In the genomic region with DNA sequence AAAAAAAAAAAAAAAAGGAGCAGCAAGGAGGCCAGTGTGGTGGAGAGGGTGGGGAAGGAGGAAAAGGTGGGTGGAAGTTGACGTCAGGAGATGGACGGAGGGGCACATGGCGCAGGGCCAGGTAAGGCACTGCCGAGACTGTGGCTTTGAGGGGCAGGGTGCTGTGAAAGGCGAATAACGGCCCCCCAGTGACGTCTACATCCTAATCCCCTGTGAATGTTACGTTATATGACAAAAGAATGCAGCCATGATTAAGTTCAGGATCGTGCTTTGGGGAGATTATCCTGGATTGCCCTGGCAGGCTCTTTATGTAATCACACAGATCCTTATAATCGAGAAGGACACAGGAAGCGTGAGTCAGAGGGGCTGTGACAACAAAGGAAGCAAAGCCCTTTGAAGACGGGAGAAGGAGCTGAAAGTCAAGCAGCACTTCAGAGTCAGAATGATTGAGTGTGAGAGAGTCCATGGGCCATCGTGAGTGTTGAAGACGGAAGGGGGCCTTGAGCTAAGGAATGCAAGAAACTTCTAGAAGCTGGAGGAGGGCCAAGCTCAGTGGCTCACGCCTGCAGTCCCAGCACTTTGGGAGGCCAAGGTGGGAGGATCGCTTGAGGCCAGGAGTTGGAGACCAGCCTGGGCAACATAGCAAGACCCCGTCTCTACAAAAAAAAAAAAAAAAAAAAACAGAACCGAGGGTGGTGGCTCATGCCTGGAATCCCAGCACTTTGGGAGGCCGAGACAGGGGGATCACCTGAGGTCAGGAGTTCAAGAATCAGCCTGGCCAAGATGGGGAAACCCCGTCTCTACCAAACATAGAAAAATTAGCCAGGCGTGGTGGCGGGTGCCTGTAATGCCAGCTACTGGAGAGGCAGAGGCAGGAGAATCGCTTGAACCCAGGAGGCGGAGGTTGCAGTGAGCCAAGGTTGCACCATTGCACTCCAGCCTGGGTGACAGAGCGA, we compare ENCODE assay signal across 8 cellular contexts. TPM values are rescaled to one million over a fixed set of nuclear protein-coding genes. Genes with fewer than 3 reads are reported as not detected.
A peak's percentile ranks its signal among the peaks of the same experiment; 100 is the strongest.
DNase-seq lines count a peak whose midpoint lies in the region; ATAC-seq, FAIRE-seq and TF ChIP-seq lines count a peak whose summit lies in the region.

No MANE protein-coding gene starts in this region.

- FAIRE-seq in HTR-8/SVneo (lab: Jason Lieb, UNC): no peak

- POLR2A ChIA-PET in A673 (lab: Charles Lee; ENCODE audit: low non-redundant PET): no interaction called here

- H3K27ac ChIP-seq in A673 (ENCODE audit: low read depth, low read length, poor library complexity, severe bottlenecking) (peak overlapping the region; percentile 52), right lobe of liver (no peak overlapping the region)

- TF ChIP-seq CTCF in A673 (conservative IDR thresholded peaks at IDR 0.05; ENCODE audit: low read depth, low read length) (no peak), astrocyte of the spinal cord (IDR thresholded peaks at IDR 0.05; ENCODE audit: low read depth, low read length) (no peak), right lobe of liver (IDR thresholded peaks at IDR 0.05) (no peak)

- no peaks in the 10 kb centered on the region for H3K36me3 ChIP-seq in A673 (ENCODE audit: insufficient read depth, low read length, poor library complexity, severe bottlenecking)
- H3K36me3 ChIP-seq in right lobe of liver: no peaks in the 10 kb centered on the region

- CTCF ChIA-PET in A673 (lab: Charles Lee): interaction anchor here (0.7 kb wide), 2 partner anchors 115 to 179 kb away, joined by 4 read pairs; no protein-coding TSS in a partner anchor

- in situ Hi-C loops in astrocyte of the spinal cord (cut with HindIII; ENCODE audit: low sequenced_read_pairs): no loop called here

- H3K27me3 ChIP-seq in A673 (replicated peaks; ENCODE audit: insufficient read depth, low read depth, low read length, poor library complexity): no peaks in the 10 kb centered on the region
- H3K27me3 ChIP-seq in right lobe of liver: no peaks in the 10 kb centered on the region

- H3K4me1 ChIP-seq in A673 (ENCODE audit: insufficient read depth, low read length, poor library complexity, severe bottlenecking) (no peaks in the 10 kb centered on the region), right lobe of liver (peaks cover 0 to 15% (median 0%) of the 10 kb centered on the region in 4 donors)

- DNase-seq in A673 (ENCODE audit: low spot score) (peak; percentile 92), HTR-8/SVneo (ENCODE audit: insufficient read length, low spot score) (peak; percentile 84), astrocyte of the spinal cord (ENCODE audit: low read depth, low spot score) (peak; percentile 84), right lobe of liver (peak in 1 of 3 donors; percentile 64), NCI-H748 treated with DMSO at 0.1 percent for 48 hours (lab: John Stamatoyannopoulos, UW) (no peak), T-helper 1 cell (no peak)

- no peak for TF ChIP-seq POLR2A in right lobe of liver (IDR thresholded peaks at IDR 0.05)

- H3K4me3 ChIP-seq in A673 (ENCODE audit: low read depth, low read length, poor library complexity, severe bottlenecking) (no peak overlapping the region), astrocyte of the spinal cord (ENCODE audit: low read depth, low read length) (no peak overlapping the region), right lobe of liver (no peak overlapping the region)

- no peaks in the 10 kb centered on the region for H3K9me3 ChIP-seq in A673 (ENCODE audit: low read depth, low read length, poor library complexity, severe bottlenecking)
- no peaks in the 10 kb centered on the region for H3K9me3 ChIP-seq in right lobe of liver

- intact Hi-C loops in A673 (cut with micrococcal nuclease; ENCODE audit: unreplicated experiment) (loop anchor here (10.0 kb wide), 2 partner anchors 160 to 270 kb away; a partner anchor contains a TSS), right lobe of liver (cut with DNase I) (loop anchor here in 1 of 2 donors (10.0 kb wide), 1 partner anchor 70 kb away; no protein-coding TSS in a partner anchor)

- TSS peak; percentile 38 for BruUV-seq in A673 (replicated peaks; lab: Mats Ljungman, UMichigan)

- WGBS in right lobe of liver (ENCODE audit: insufficient coverage, low coverage, low lambda C conversion rate, missing lambda C conversion rate): 37% methylated on average over 14 of the region's 25 CpGs

- ATAC-seq in right lobe of liver: peak; percentile 18 to 54 (median 38)
- no peak for ATAC-seq in GM19023 (IDR thresholded peaks at IDR 0.05; ENCODE audit: unreplicated experiment)
- no peak for ATAC-seq in GM18858 (IDR thresholded peaks at IDR 0.05; ENCODE audit: unreplicated experiment)

RNA-seq across cellular contexts. Expression of a gene that starts 13.8 kb away (rescaled TPM):
- total RNA-seq in A673 (2021) (not detected in 2 replicates), right lobe of liver (not detected)

RNA-seq across cellular contexts. Expression of a gene that starts 13.9 kb away (rescaled TPM):
- 2.5 and 2.9 TPM in 2 replicates for total RNA-seq in A673 (2021)
- total RNA-seq in right lobe of liver: 1 to 10 TPM; 3.3 to 9.0 (median 4.5) TPM

RNA-seq across cellular contexts. Expression of a gene that starts 41.5 kb away (rescaled TPM):
- total RNA-seq in A673 (2021) (26.8 and 29.5 TPM in 2 replicates), right lobe of liver (10 to 100 TPM; 26.6 to 66.6 (median 55.5) TPM)

Comparison
In these comparisons a context has a peak if more than half of its experiments do, and no peak if none do; other contexts are left out.
1. DNase-seq: peak in A673 (single experiment), HTR-8/SVneo (single experiment) and astrocyte of the spinal cord (single experiment); none in NCI-H748 treated with DMSO at 0.1 percent for 48 hours (single experiment) and T-helper 1 cell (0 of 5).
2. ATAC-seq: peak in right lobe of liver (4 of 4); none in GM19023 (single experiment) and GM18858 (single experiment).